ENCODE assay signal across 9 cellular contexts in the genomic region with DNA sequence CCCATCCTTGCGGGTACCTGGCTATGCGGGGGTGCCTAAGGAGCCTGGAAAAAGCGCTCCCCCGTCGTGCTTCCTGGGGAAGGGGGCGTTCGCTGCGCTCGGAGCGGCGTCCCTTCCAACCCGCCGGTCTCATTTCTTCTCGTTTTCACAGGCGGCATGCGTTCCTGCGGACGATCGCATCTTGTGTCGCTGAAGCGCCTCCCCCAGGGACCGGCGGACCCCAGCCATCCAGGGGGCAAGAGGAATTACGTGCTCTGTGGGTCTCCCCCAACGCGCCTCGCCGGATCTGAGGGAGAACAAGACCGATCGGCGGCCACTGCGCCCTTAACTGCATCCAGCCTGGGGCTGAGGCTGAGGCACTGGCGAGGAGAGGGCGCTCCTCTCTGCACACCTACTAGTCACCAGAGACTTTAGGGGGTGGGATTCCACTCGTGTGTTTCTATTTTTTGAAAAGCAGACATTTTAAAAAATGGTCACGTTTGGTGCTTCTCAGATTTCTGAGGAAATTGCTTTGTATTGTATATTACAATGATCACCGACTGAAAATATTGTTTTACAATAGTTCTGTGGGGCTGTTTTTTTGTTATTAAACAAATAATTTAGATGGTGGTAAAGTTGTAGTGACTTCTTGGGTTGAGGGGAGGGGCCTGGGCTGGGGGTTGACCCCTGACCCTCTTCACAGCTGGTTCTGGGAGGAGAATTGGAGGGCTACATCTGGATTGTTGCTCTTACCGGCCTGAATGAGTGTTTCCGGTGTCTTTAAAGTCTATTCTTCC. TPM values are rescaled to one million over a fixed set of nuclear protein-coding genes. Genes with fewer than 3 reads are reported as not detected.
DNase-seq lines count a peak whose midpoint lies in the region; ATAC-seq, FAIRE-seq and TF ChIP-seq lines count a peak whose summit lies in the region.
"Had no signal": no experiment of that assay in that cellular context is flagged by ENCODE, and none has a peak within 500 bp of the region (broad histone marks: within the 10 kb centered on the region; RNA-seq: fewer than 3 reads in every experiment).

No MANE protein-coding gene starts in this region.

- DNase-seq in GM12864 (ENCODE audit: low read depth), result no peak
- DNase-seq in NT2/D1 (ENCODE audit: low read depth, low spot score), result no peak
- DNase-seq in brain microvascular endothelial cell, result no peak
- peak; percentile 38 for DNase-seq in kidney tubule cell (ENCODE audit: low spot score)
- no peak for DNase-seq in G401 (ENCODE audit: low spot score)
- no peak for DNase-seq in GM19239 (ENCODE audit: insufficient read length, low spot score)

- H3K4me1 ChIP-seq in NT2/D1 (ENCODE audit: insufficient read depth, insufficient read length), result peaks cover 9% of the 10 kb centered on the region
- H3K4me1 ChIP-seq in subcutaneous abdominal adipose tissue (ENCODE audit: control insufficient read depth in 5 of 5, insufficient read depth in 5 of 5, low read length in 5 of 5), result peaks cover 6 to 68% (median 63%) of the 10 kb centered on the region in 5 donors

- FAIRE-seq in GM19239 (lab: Jason Lieb, UNC), result no peak

- H3K27me3 ChIP-seq in NT2/D1 (ENCODE audit: insufficient read depth, insufficient read length), result no peaks in the 10 kb centered on the region
- H3K27me3 ChIP-seq in brain microvascular endothelial cell (replicated peaks), result no peaks in the 10 kb centered on the region
- H3K27me3 ChIP-seq in subcutaneous abdominal adipose tissue (ENCODE audit: control insufficient read depth in 5 of 5, insufficient read depth in 4 of 5, low read length in 5 of 5), result no peaks in the 10 kb centered on the region

- TF ChIP-seq CTCF in GM12864 (IDR thresholded peaks at IDR 0.05; ENCODE audit: low read depth, low read length, missing control alignments), result no peak
- no peak for TF ChIP-seq CTCF in brain microvascular endothelial cell (IDR thresholded peaks at IDR 0.05; ENCODE audit: low read depth, low read length, missing control alignments)

- H3K9me3 ChIP-seq in NT2/D1 (ENCODE audit: insufficient read depth, low read length), result no peaks in the 10 kb centered on the region
- H3K9me3 ChIP-seq in subcutaneous abdominal adipose tissue (ENCODE audit: control insufficient read depth in 5 of 5, low read length in 5 of 5), result no peaks in the 10 kb centered on the region

- ATAC-seq in HG03439 (IDR thresholded peaks at IDR 0.05; ENCODE audit: unreplicated experiment), result no peak

- peak overlapping the region; percentile 59 for H3K4me3 ChIP-seq in GM12864 (ENCODE audit: low read depth, low read length)
- peak overlapping the region; percentile 99 for H3K4me3 ChIP-seq in NT2/D1 (ENCODE audit: insufficient read length, low read depth)
- peak overlapping the region; percentile 94 for H3K4me3 ChIP-seq in brain microvascular endothelial cell (ENCODE audit: low read depth, low read length)
- H3K4me3 ChIP-seq in subcutaneous abdominal adipose tissue (ENCODE audit: low read depth in 1 of 5, low read length in 5 of 5), result peak overlapping the region; percentile 69 to 99 (median 81)

- in situ Hi-C loops in brain microvascular endothelial cell (cut with HindIII; ENCODE audit: low pct_ligation_motif_present, low sequenced_read_pairs), result no loop called here
- in situ Hi-C loops in G401 (cut with HindIII; ENCODE audit: low sequenced_read_pairs), result no loop called here

- peak overlapping the region; percentile 96 for H3K9ac ChIP-seq in NT2/D1 (ENCODE audit: insufficient read length, low read depth)
- peak overlapping the region; percentile 58 to 78 (median 78) for H3K9ac ChIP-seq in subcutaneous abdominal adipose tissue (ENCODE audit: low read length in 5 of 5)

- peaks cover 18% of the 10 kb centered on the region for H3K36me3 ChIP-seq in NT2/D1 (ENCODE audit: insufficient read depth, insufficient read length, low read length)
- no peaks in the 10 kb centered on the region for H3K36me3 ChIP-seq in brain microvascular endothelial cell (replicated peaks)
- no peaks in the 10 kb centered on the region for H3K36me3 ChIP-seq in subcutaneous abdominal adipose tissue (ENCODE audit: control insufficient read depth in 5 of 5, insufficient read depth in 5 of 5, low read length in 5 of 5)

- H3K27ac ChIP-seq in brain microvascular endothelial cell, result peak overlapping the region; percentile 90
- peak overlapping the region; percentile 82 for H3K27ac ChIP-seq in subcutaneous abdominal adipose tissue (ENCODE audit: low read depth, low read length)

RNA-seq across cellular contexts. Expression of gene ID1, which starts 1.0 kb away (rescaled TPM):
- 1,330 and 1,439 TPM in 2 replicates for total RNA-seq in G401 (2014; rRNA removed; shearing (Covaris generic))

RNA-seq across cellular contexts. Expression of gene COX4I2, which starts 31.6 kb away (rescaled TPM):
- total RNA-seq in G401 (2014; rRNA removed; shearing (Covaris generic)), result not detected in 2 replicates
- total RNA-seq: activated CD8-positive, alpha-beta memory T cell treated with anti-CD3 and anti-CD28 coated beads for 36 hours had no signal
